In the genomic region with DNA sequence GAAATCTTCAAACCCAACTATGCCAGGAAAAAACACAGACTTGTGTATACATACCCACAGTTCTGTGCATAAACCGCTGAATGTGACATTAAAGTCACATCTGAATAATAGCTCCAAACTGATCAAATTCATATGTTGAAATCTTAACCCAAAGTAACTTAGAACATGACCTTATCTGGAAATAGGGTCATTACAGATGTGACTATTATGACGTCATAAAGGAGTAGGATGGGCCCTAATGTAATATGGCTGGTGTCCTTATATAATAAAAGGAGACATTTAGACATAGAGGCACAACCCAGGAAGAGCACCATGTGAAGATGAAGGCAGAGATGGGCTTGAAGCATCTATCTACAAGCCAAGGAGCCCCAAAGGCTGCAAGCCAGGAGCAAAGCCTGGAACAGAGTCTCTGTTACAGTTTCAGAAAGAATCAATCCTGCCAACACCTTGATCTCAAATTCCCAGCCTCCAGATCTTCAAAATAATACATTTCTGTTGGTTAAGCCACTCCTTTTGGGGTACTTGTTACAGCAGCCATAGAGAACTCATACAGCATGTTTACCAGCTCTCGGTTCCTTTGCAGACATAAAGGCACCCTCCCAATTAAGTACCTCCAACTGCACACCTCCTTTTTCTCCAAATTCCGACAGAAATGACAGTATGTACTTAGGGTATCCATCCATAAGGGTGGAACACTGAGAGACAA, we compare ENCODE assay signal across 29 cellular contexts. TPM values are rescaled to one million over a fixed set of nuclear protein-coding genes. Genes with fewer than 3 reads are reported as not detected.
"Had no signal": no experiment of that assay in that cellular context is flagged by ENCODE, and none has a peak within 500 bp of the region (broad histone marks: within the 10 kb centered on the region; RNA-seq: fewer than 3 reads in every experiment).

No MANE protein-coding gene starts in this region.

- H3K27me3 ChIP-seq: ascending aorta, brain microvascular endothelial cell, colonic mucosa, foreskin keratinocyte had no signal

- H3K4me1 ChIP-seq: ascending aorta, colonic mucosa, foreskin keratinocyte, gastrocnemius medialis, heart left ventricle had no signal

- H3K9me3 ChIP-seq: ascending aorta, colonic mucosa, gastrocnemius medialis had no signal

- ATAC-seq: activated CD4-positive, alpha-beta T cell treated with anti-CD3 and anti-CD28 coated beads for 36 hours; activated naive CD4-positive, alpha-beta T cell treated with anti-CD3 and anti-CD28 coated beads, Interleukin-2, amount 50 U/mL, for 72 hours; activated T-cell treated with anti-CD3 and anti-CD28 coated beads, Interleukin-2, amount 50 U/mL, for 72 hours; esophagus mucosa; gastrocnemius medialis; heart left ventricle had no signal

- H3K27ac ChIP-seq: ascending aorta, brain microvascular endothelial cell, colonic mucosa, foreskin keratinocyte, gastrocnemius medialis, heart left ventricle had no signal

- DNase-seq: activated CD4-positive, alpha-beta memory T cell treated with anti-CD3 and anti-CD28 coated beads, Interleukin-2, amount 10 ng/mL, durations not matched to agents 7 days and 5 days; activated CD4-positive, alpha-beta T cell treated with anti-CD3 and anti-CD28 coated beads for 36 hours; activated CD4-positive, alpha-beta T cell treated with anti-CD3 and anti-CD28 coated beads, Interleukin-2, amount 10 ng/mL, durations not matched to agents 7 days and 5 days; activated CD4-positive, alpha-beta T cell treated with anti-CD3 and anti-CD28 coated beads, Interleukin-2, amount 50 U/mL, for 4 hours; activated CD4-positive, CD25-positive, alpha-beta regulatory T cell; activated CD4-positive, CD25-positive, alpha-beta regulatory T cell treated with anti-CD3 and anti-CD28 coated beads, Interleukin-2, amount 50 U/mL, for 72 hours; activated CD8-positive, alpha-beta memory T cell treated with anti-CD3 and anti-CD28 coated beads, Interleukin-2, amount 50 U/mL, for 48 hours; activated gamma-delta T cell; activated naive CD4-positive, alpha-beta T cell; activated naive CD4-positive, alpha-beta T cell treated with anti-CD3 and anti-CD28 coated beads, Interleukin-2, amount 10 ng/mL, durations not matched to agents 7 days and 5 days; activated naive CD8-positive, alpha-beta T cell treated with anti-CD3 and anti-CD28 coated beads, Interleukin-2, amount 10 ng/mL, durations not matched to agents 7 days and 5 days; activated T-cell treated with anti-CD3 and anti-CD28 coated beads for 4 hours; activated T-cell treated with anti-CD3 and anti-CD28 coated beads, Interleukin-2, amount 50 U/mL, for 24 hours; activated T-cell treated with anti-CD3 and anti-CD28 coated beads, Interleukin-2, amount 50 U/mL, for 72 hours; colonic mucosa; effector memory CD4-positive, alpha-beta T cell; endodermal cell; gastrocnemius medialis; glutamatergic neuron; heart left ventricle; T-helper 1 cell; T-helper 2 cell had no signal

- H3K4me3 ChIP-seq: ascending aorta, colonic mucosa, gastrocnemius medialis, heart left ventricle had no signal

- H3K36me3 ChIP-seq: ascending aorta, brain microvascular endothelial cell, colonic mucosa, gastrocnemius medialis, heart left ventricle had no signal

RNA-seq across cellular contexts. Expression of a gene that starts 27.6 kb away (rescaled TPM):
- total RNA-seq: activated CD4-positive, alpha-beta memory T cell treated with anti-CD3 and anti-CD28 coated beads, Interleukin-2, amount 10 ng/mL, durations not matched to agents 7 days and 5 days; activated CD4-positive, alpha-beta T cell treated with anti-CD3 and anti-CD28 coated beads for 36 hours; activated CD4-positive, alpha-beta T cell treated with anti-CD3 and anti-CD28 coated beads, Interleukin-2, amount 10 ng/mL, durations not matched to agents 7 days and 5 days; activated naive CD4-positive, alpha-beta T cell treated with anti-CD3 and anti-CD28 coated beads, Interleukin-2, amount 50 U/mL, for 72 hours; activated naive CD8-positive, alpha-beta T cell treated with anti-CD3 and anti-CD28 coated beads, Interleukin-2, amount 10 ng/mL, durations not matched to agents 7 days and 5 days; activated T-cell treated with anti-CD3 and anti-CD28 coated beads, Interleukin-2, amount 50 U/mL, for 72 hours; ascending aorta; bronchial epithelial cell; dermis microvascular lymphatic vessel endothelial cell; esophagus mucosa; gastrocnemius medialis had no signal
